Comparison of ENCODE assay signal across 1 cellular context in genomic region chr12:57744194-57744776, GRCh38.
TF ChIP-seq lines count a peak whose summit lies in the region.

No MANE protein-coding gene starts in this region.

TF ChIP-seq in HEK293, 187 proteins besides CTCF, POLR2A, EP300 and RAD21 (continued from another document and continues in another):
- TF ChIP-seq ZNF654 (tag by site-specific recombination; IDR thresholded peaks at IDR 0.05; ENCODE audit: low read depth) = no peak
- no peak; the same call in none of the 2 replicates for TF ChIP-seq ZNF394 (tag by site-specific recombination; IDR thresholded peaks at IDR 0.05; ENCODE audit: borderline replicate concordance)
- TF ChIP-seq ZNF214 (tag by site-specific recombination; IDR thresholded peaks at IDR 0.05; ENCODE audit: borderline replicate concordance) = no peak
- TF ChIP-seq FEZF1 (tag by site-specific recombination; IDR thresholded peaks at IDR 0.05) = no peak
- TF ChIP-seq ZNF660 (tag by site-specific recombination; IDR thresholded peaks at IDR 0.05) = peak; percentile 67
- TF ChIP-seq ZBTB49 (tag by site-specific recombination; IDR thresholded peaks at IDR 0.05; ENCODE audit: low read depth) = no peak
- TF ChIP-seq ZNF600 (tag by site-specific recombination; IDR thresholded peaks at IDR 0.05) = peak; percentile 22; the same call in 1 of the 2 replicates
- peak; percentile 82 for TF ChIP-seq ZNF423 (tag by site-specific recombination; IDR thresholded peaks at IDR 0.05)
- peak; percentile 54; the same call in 1 of the 2 replicates for TF ChIP-seq SP7 (tag by site-specific recombination; IDR thresholded peaks at IDR 0.05)
- no peak; the same call in 1 of the 2 replicates for TF ChIP-seq PATZ1 (tag by site-specific recombination; IDR thresholded peaks at IDR 0.05)
- TF ChIP-seq KLF9 (tag by site-specific recombination; IDR thresholded peaks at IDR 0.05; ENCODE audit: low read depth) = peak; percentile 66; the same call in 1 of the 2 replicates
- peak; percentile 51; the same call in 1 of the 2 replicates for TF ChIP-seq ZNF24 (tag by site-specific recombination; IDR thresholded peaks at IDR 0.05)
- peak; percentile 61 for TF ChIP-seq INSM2 (tag by site-specific recombination; IDR thresholded peaks at IDR 0.05)
- TF ChIP-seq ZXDB (tag by site-specific recombination; IDR thresholded peaks at IDR 0.05) = no peak; the same call in 1 of the 2 replicates
- TF ChIP-seq ZNF140 (tag by site-specific recombination; IDR thresholded peaks at IDR 0.05) = no peak
- TF ChIP-seq GFI1B (tag by site-specific recombination; IDR thresholded peaks at IDR 0.05) = no peak
- no peak; the same call in none of the 2 replicates for TF ChIP-seq HIC1 (tag by site-specific recombination; IDR thresholded peaks at IDR 0.05)
- TF ChIP-seq ZBTB6 (tag by site-specific recombination; IDR thresholded peaks at IDR 0.05) = no peak
- TF ChIP-seq ZNF354C (tag by site-specific recombination; IDR thresholded peaks at IDR 0.05; ENCODE audit: borderline replicate concordance, low read depth) = no peak
- TF ChIP-seq ZNF324 (tag by site-specific recombination; IDR thresholded peaks at IDR 0.05) = 0 out of 2 replicates have a peak, but pooled peaks have one; percentile 75
- 0 out of 2 replicates have a peak, but pooled peaks have one; percentile 25 for TF ChIP-seq ZSCAN30 (tag by site-specific recombination; IDR thresholded peaks at IDR 0.05)
- no peak for TF ChIP-seq ZNF677 (tag by site-specific recombination; IDR thresholded peaks at IDR 0.05)
- TF ChIP-seq ZBTB44 (tag by site-specific recombination; IDR thresholded peaks at IDR 0.05) = 0 out of 2 replicates have a peak, but pooled peaks have one; percentile 22
- no peak for TF ChIP-seq REPIN1 (tag by site-specific recombination; IDR thresholded peaks at IDR 0.05; ENCODE audit: low read depth)
- TF ChIP-seq ZNF184 (tag by site-specific recombination; IDR thresholded peaks at IDR 0.05) = 0 out of 2 replicates have a peak, but pooled peaks have one; percentile 71
- peak; percentile 66; the same call in 1 of the 2 replicates for TF ChIP-seq ZNF639 (tag by site-specific recombination; IDR thresholded peaks at IDR 0.05)
- TF ChIP-seq ZBTB20 (tag by site-specific recombination; IDR thresholded peaks at IDR 0.05) = 0 out of 2 replicates have a peak, but pooled peaks have one; percentile 12
- no peak for TF ChIP-seq ZNF112 (tag by site-specific recombination; IDR thresholded peaks at IDR 0.05)
- TF ChIP-seq ZNF302 (tag by site-specific recombination; IDR thresholded peaks at IDR 0.05; ENCODE audit: low read depth) = no peak
- peak; percentile 27; the same call in 1 of the 2 replicates for TF ChIP-seq ZNF292 (tag by site-specific recombination; IDR thresholded peaks at IDR 0.05; ENCODE audit: borderline replicate concordance, low read depth)
- no peak for TF ChIP-seq ZNF473 (tag by site-specific recombination; IDR thresholded peaks at IDR 0.05)
- TF ChIP-seq ZNF341 (tag by site-specific recombination; IDR thresholded peaks at IDR 0.05; ENCODE audit: low read depth) = no peak
- TF ChIP-seq ZNF777 (tag by site-specific recombination; IDR thresholded peaks at IDR 0.05; ENCODE audit: borderline replicate concordance) = no peak
- 0 out of 2 replicates have a peak, but pooled peaks have one; percentile 24 for TF ChIP-seq ZSCAN4 (tag by site-specific recombination; IDR thresholded peaks at IDR 0.05)
- TF ChIP-seq ZNF530 (tag by site-specific recombination; IDR thresholded peaks at IDR 0.05; ENCODE audit: low read depth) = no peak
- no peak for TF ChIP-seq ZNF26 (tag by site-specific recombination; IDR thresholded peaks at IDR 0.05)
- peak; percentile 16 for TF ChIP-seq ZNF366 (tag by site-specific recombination; conservative IDR thresholded peaks at IDR 0.05)
- TF ChIP-seq ZNF521 (tag by site-specific recombination; IDR thresholded peaks at IDR 0.05) = no peak
- TF ChIP-seq ZFP69B (tag by site-specific recombination; IDR thresholded peaks at IDR 0.05) = peak; percentile 69
- no peak for TF ChIP-seq YY2 (tag by site-specific recombination; IDR thresholded peaks at IDR 0.05)
- no peak for TF ChIP-seq ZNF23 (tag by site-specific recombination; IDR thresholded peaks at IDR 0.05; ENCODE audit: borderline replicate concordance)
- peak; percentile 53; the same call in 1 of the 2 replicates for TF ChIP-seq ZBTB10 (tag by site-specific recombination; IDR thresholded peaks at IDR 0.05)
- TF ChIP-seq ZNF76 (tag by site-specific recombination; IDR thresholded peaks at IDR 0.05; ENCODE audit: borderline replicate concordance, low read depth) = peak; percentile 54; the same call in 1 of the 2 replicates
- TF ChIP-seq ZNF529 (tag by site-specific recombination; IDR thresholded peaks at IDR 0.05; ENCODE audit: insufficient replicate concordance) = no peak
- TF ChIP-seq GLIS1 (tag by site-specific recombination; IDR thresholded peaks at IDR 0.05) = no peak
